In the genomic region with DNA sequence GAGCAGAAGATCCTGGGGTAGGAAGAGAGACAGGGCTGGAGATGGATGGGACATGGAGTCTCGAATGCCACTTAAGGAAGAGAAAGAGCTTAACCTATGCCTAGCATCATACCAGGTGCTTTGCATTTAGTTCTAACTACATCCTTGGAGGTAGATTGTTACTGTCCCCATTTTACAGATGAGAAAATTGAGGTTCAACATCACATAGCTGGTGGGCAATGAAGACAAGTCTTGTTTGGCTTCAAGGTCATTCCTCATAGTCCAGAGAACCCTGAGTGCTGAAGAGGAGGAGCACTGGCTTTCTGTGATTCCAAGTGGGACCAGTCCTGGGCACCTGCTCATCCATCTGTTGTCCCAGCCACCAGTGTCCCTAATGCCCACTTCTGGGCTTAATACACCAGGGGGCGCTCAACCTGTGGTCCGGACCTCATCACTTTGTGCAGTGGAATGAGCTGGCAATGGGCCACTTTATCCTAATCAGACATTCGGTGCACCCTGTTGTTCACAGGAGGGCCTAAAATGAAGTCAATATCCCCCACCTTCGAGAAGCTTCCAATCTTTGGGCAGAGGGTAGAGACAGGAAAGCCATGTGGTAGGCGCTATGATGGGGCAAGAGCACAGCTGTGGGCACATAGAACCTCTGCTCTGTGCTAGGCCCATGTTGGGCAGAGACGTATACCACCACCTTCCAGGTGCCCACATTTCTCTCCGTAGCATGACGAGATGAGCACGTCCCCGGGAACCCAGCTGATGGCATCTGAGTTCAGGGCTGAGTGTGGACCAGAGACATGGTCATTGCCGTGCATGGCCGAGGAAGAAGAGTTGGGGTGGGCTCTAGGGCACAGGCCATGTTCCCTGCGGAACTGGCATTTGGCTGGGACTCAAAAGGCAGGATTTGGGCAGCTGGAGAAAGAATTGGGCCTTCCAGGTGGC, we compare ENCODE assay signal across 8 cellular contexts. TPM values are rescaled to one million over a fixed set of nuclear protein-coding genes. Genes with fewer than 3 reads are reported as not detected.
DNase-seq lines count a peak whose midpoint lies in the region; ATAC-seq lines count a peak whose summit lies in the region.

No MANE protein-coding gene starts in this region.

- H3K4me1 Mint-ChIP-seq in activated T-cell treated with anti-CD3 and anti-CD28 coated beads, Interleukin-2, amount 50 U/mL, for 4 hours (ENCODE audit: low read depth), result peaks cover 85% of the 10 kb centered on the region

- H3K9me3 Mint-ChIP-seq in activated T-cell treated with anti-CD3 and anti-CD28 coated beads, Interleukin-2, amount 50 U/mL, for 4 hours, result no peaks in the 10 kb centered on the region

- H3K4me3 Mint-ChIP-seq in activated T-cell treated with anti-CD3 and anti-CD28 coated beads, Interleukin-2, amount 50 U/mL, for 4 hours, result no peak overlapping the region

- peak; percentile 17 to 36 for DNase-seq in NOMO-1 (lab: John Stamatoyannopoulos, UW; ENCODE audit: unreplicated experiment in 2 of 2)
- DNase-seq in NOMO-1 treated with dmso at 0.1 percent for 144 hours (lab: John Stamatoyannopoulos, UW; ENCODE audit: unreplicated experiment), result no peak
- DNase-seq in NCI-H2227 treated with DMSO at 0.1 percent for 48 hours (lab: John Stamatoyannopoulos, UW), result peak; percentile 11
- peak; percentile 36 for DNase-seq in activated T-cell treated with anti-CD3 and anti-CD28 coated beads, Interleukin-2, amount 50 U/mL, for 4 hours
- DNase-seq in glomerular endothelial cell (ENCODE audit: extremely low read depth, low read depth, low spot score), result peak; percentile 16
- peak; percentile 48 for DNase-seq in stimulated activated CD4-positive, alpha-beta T cell treated with anti-CD3 and anti-CD28 coated beads, Interleukin-4, amount 100 ng/mL, for 1 hour
- DNase-seq in cortex of kidney (lab: John Stamatoyannopoulos, UW), result no peak

- H3K27me3 Mint-ChIP-seq in activated T-cell treated with anti-CD3 and anti-CD28 coated beads, Interleukin-2, amount 50 U/mL, for 4 hours (ENCODE audit: low read depth), result no peaks in the 10 kb centered on the region

- ATAC-seq in activated T-cell treated with anti-CD3 and anti-CD28 coated beads, Interleukin-2, amount 50 U/mL, for 4 hours, result no peak
- no peak for ATAC-seq in GM19035 (IDR thresholded peaks at IDR 0.05; ENCODE audit: unreplicated experiment)

- H3K36me3 Mint-ChIP-seq in activated T-cell treated with anti-CD3 and anti-CD28 coated beads, Interleukin-2, amount 50 U/mL, for 4 hours (ENCODE audit: insufficient read depth), result peaks cover 1% of the 10 kb centered on the region

RNA-seq across cellular contexts. Expression of a gene that starts 9.2 kb away (rescaled TPM):
- total RNA-seq in activated T-cell treated with anti-CD3 and anti-CD28 coated beads, Interleukin-2, amount 50 U/mL, for 4 hours, result 100 to 1,000 TPM; 131 to 157 (median 134) TPM
- total RNA-seq in glomerular endothelial cell, result 13.3 and 29.9 TPM in 2 replicates

Comparison
In these comparisons a context has a peak if more than half of its experiments do, and no peak if none do; other contexts are left out.
1. DNase-seq: peak in NOMO-1 (2 of 2), NCI-H2227 treated with DMSO at 0.1 percent for 48 hours (single experiment), activated T-cell treated with anti-CD3 and anti-CD28 coated beads, Interleukin-2, amount 50 U/mL, for 4 hours (single experiment), glomerular endothelial cell (single experiment) and stimulated activated CD4-positive, alpha-beta T cell treated with anti-CD3 and anti-CD28 coated beads, Interleukin-4, amount 100 ng/mL, for 1 hour (single experiment); none in NOMO-1 treated with dmso at 0.1 percent for 144 hours (single experiment) and cortex of kidney (single experiment).